8 cellular contexts compared by ENCODE assay signal in genomic region chr5:139647406-139648204, GRCh38. TPM values are rescaled to one million over a fixed set of nuclear protein-coding genes. Genes with fewer than 3 reads are reported as not detected.
A peak's percentile ranks its signal among the peaks of the same experiment; 100 is the strongest.
DNase-seq lines count a peak whose midpoint lies in the region; ATAC-seq, FAIRE-seq and TF ChIP-seq lines count a peak whose summit lies in the region.

No MANE protein-coding gene starts in this region.

- H3K9ac ChIP-seq in astrocyte (ENCODE audit: low read length) (peak overlapping the region; percentile 60), HepG2 (ENCODE audit: insufficient read depth, low read depth, low read length) (peak overlapping the region; percentile 79)

- H3K9me3 ChIP-seq in astrocyte (ENCODE audit: insufficient read depth, low read depth, low read length), result no peaks in the 10 kb centered on the region
- H3K9me3 ChIP-seq in HepG2 (ENCODE audit: low read length), result no peaks in the 10 kb centered on the region
- no peaks in the 10 kb centered on the region for H3K9me3 ChIP-seq in thymus (ENCODE audit: control insufficient read depth)

- H3K79me2 ChIP-seq in astrocyte (ENCODE audit: insufficient read depth, low read length) (peaks cover 46% of the 10 kb centered on the region), HepG2 (ENCODE audit: insufficient read depth, low read length) (peaks cover 36% of the 10 kb centered on the region)

- TF ChIP-seq RAD21 in HepG2 (CRISPR knock-in tag; IDR thresholded peaks at IDR 0.05), result no peak

- in situ Hi-C loops in HepG2 (cut with HindIII; ENCODE audit: extremely low pct_ligation_motif_present, low pct_unique_long_range_greater_than_20kb), result loop anchor here (5.0 to 25.0 kb wide), 2 partner anchors 115 to 315 kb away; no protein-coding TSS in a partner anchor

- no peak for TF ChIP-seq POLR2A in HepG2 (IDR thresholded peaks at IDR 0.05; ENCODE audit: insufficient read depth in 1 of 2, low read depth in 2 of 2, low read length in 2 of 2)

- no peak overlapping the region for H3K27ac ChIP-seq in astrocyte (ENCODE audit: low read depth, low read length)
- no peak overlapping the region for H3K27ac ChIP-seq in HepG2 (ENCODE audit: extremely low read length, insufficient read depth, low read length)
- H3K27ac ChIP-seq in thymus (ENCODE audit: low read depth), result peak overlapping the region; percentile 10
- H3K27ac ChIP-seq in RWPE1, result no peak overlapping the region

- intact Hi-C loops in activated CD4-positive, alpha-beta T cell treated with anti-CD3 and anti-CD28 coated beads, Interleukin-2, amount 10 ng/mL, durations not matched to agents 24 days and 14 days (cut with micrococcal nuclease), result loop anchor here (2.0 kb wide), 2 partner anchors 21 to 63 kb away; no protein-coding TSS in a partner anchor
- intact Hi-C loops in HepG2 (cut with micrococcal nuclease; ENCODE audit: unreplicated experiment), result loop anchor here (1.0 kb wide), 1 partner anchor 10 kb away; no protein-coding TSS in a partner anchor

- H3K9me3 Mint-ChIP-seq in activated CD4-positive, alpha-beta T cell treated with anti-CD3 and anti-CD28 coated beads, Interleukin-2, amount 10 ng/mL, durations not matched to agents 24 days and 14 days, result no peaks in the 10 kb centered on the region
- H3K9me3 Mint-ChIP-seq in astrocyte (ENCODE audit: unreplicated experiment), result peaks cover 2% of the 10 kb centered on the region

- no peak overlapping the region for H3K27ac Mint-ChIP-seq in activated CD4-positive, alpha-beta T cell treated with anti-CD3 and anti-CD28 coated beads, Interleukin-2, amount 10 ng/mL, durations not matched to agents 24 days and 14 days
- peak overlapping the region; percentile 47 for H3K27ac Mint-ChIP-seq in astrocyte (ENCODE audit: unreplicated experiment)

- H3K4me1 Mint-ChIP-seq in activated CD4-positive, alpha-beta T cell treated with anti-CD3 and anti-CD28 coated beads, Interleukin-2, amount 10 ng/mL, durations not matched to agents 24 days and 14 days, result peaks cover 29% of the 10 kb centered on the region
- peaks cover 27% of the 10 kb centered on the region for H3K4me1 Mint-ChIP-seq in astrocyte (ENCODE audit: low read depth, unreplicated experiment)

- peak overlapping the region; percentile 57 for H3K4me3 Mint-ChIP-seq in activated CD4-positive, alpha-beta T cell treated with anti-CD3 and anti-CD28 coated beads, Interleukin-2, amount 10 ng/mL, durations not matched to agents 24 days and 14 days
- H3K4me3 Mint-ChIP-seq in astrocyte (ENCODE audit: unreplicated experiment), result peak overlapping the region; percentile 87

- peak overlapping the region; percentile 87 for H3K4me2 ChIP-seq in astrocyte (ENCODE audit: low read length)
- peak overlapping the region; percentile 87 for H3K4me2 ChIP-seq in HepG2 (ENCODE audit: low read depth, low read length)

- no peak for TF ChIP-seq EP300 in HepG2 (IDR thresholded peaks at IDR 0.05; ENCODE audit: low read depth in 2 of 2, low read length in 2 of 2)
- TF ChIP-seq EP300 in HepG2 (CRISPR knock-in tag; IDR thresholded peaks at IDR 0.05; ENCODE audit: borderline replicate concordance), result no peak

- peaks cover 27% of the 10 kb centered on the region for H4K20me1 ChIP-seq in astrocyte (ENCODE audit: insufficient read depth, low read length)
- peaks cover 18% of the 10 kb centered on the region for H4K20me1 ChIP-seq in HepG2 (ENCODE audit: insufficient read depth, low read length)

- H3K36me3 ChIP-seq in astrocyte (ENCODE audit: insufficient read depth, low read length), result no peaks in the 10 kb centered on the region
- no peaks in the 10 kb centered on the region for H3K36me3 ChIP-seq in HepG2 (replicated peaks in 1 of 2; ENCODE audit: control insufficient read depth in 1 of 2, insufficient read depth in 2 of 2, low read length in 2 of 2)
- H3K36me3 ChIP-seq in thymus (ENCODE audit: control insufficient read depth, insufficient read depth), result no peaks in the 10 kb centered on the region

- no peak for DNase-seq in activated CD4-positive, alpha-beta T cell treated with anti-CD3 and anti-CD28 coated beads, Interleukin-2, amount 10 ng/mL, durations not matched to agents 24 days and 14 days
- no peak for DNase-seq in activated CD4-positive, alpha-beta T cell treated with anti-CD3 and anti-CD28 coated beads for 1 hour
- DNase-seq in astrocyte (ENCODE audit: low read depth) (no peak), HepG2 (ENCODE audit: low spot score) (no peak), cortex of kidney (lab: John Stamatoyannopoulos, UW) (no peak), RWPE1 (ENCODE audit: low spot score) (no peak)

- BruUV-seq in HepG2 (replicated peaks; lab: Mats Ljungman, UMichigan), result TSS peak; percentile 46

- H3K27me3 Mint-ChIP-seq in activated CD4-positive, alpha-beta T cell treated with anti-CD3 and anti-CD28 coated beads, Interleukin-2, amount 10 ng/mL, durations not matched to agents 24 days and 14 days, result peaks cover 54% of the 10 kb centered on the region
- peaks cover 12% of the 10 kb centered on the region for H3K27me3 Mint-ChIP-seq in astrocyte (ENCODE audit: low read depth, unreplicated experiment)

- CTCF ChIA-PET in HepG2 (lab: Yijun Ruan, JAX; ENCODE audit: low intra/inter-chr PET ratio, low total read pairs) (no interaction called here), RWPE1 (lab: Yijun Ruan, JAX) (interaction anchor here (0.8 to 4.4 kb wide), 5 partner anchors 14 to 128 kb away, joined by 3 to 27 read pairs (median 6); no protein-coding TSS in a partner anchor)

- ATAC-seq in HepG2 (no peak), GM19328 (IDR thresholded peaks at IDR 0.05; ENCODE audit: unreplicated experiment) (no peak)

- 3% methylated on average over 41 of the region's 48 CpGs for WGBS in HepG2 (ENCODE audit: low lambda C conversion rate)
- 15% methylated on average over 48 of the region's 48 CpGs for WGBS in thymus

- peak overlapping the region; percentile 53 for H3K4me3 ChIP-seq in astrocyte (ENCODE audit: insufficient read depth, low read depth, low read length)
- peak overlapping the region; percentile 74 to 95 (median 91) for H3K4me3 ChIP-seq in HepG2 (replicated peaks in 1 of 3; ENCODE audit: insufficient read depth in 1 of 3, low read depth in 2 of 3, low read length in 3 of 3)
- peak overlapping the region; percentile 87 for H3K4me3 ChIP-seq in thymus (ENCODE audit: low read length)

- POLR2A ChIA-PET in HepG2 (lab: Yijun Ruan, JAX), result interaction anchor here (0.6 to 3.6 kb wide), 16 partner anchors 10 to 282 kb away, joined by 3 to 95 read pairs (median 5); no protein-coding TSS in a partner anchor
- POLR2A ChIA-PET in RWPE1 (lab: Yijun Ruan, JAX; ENCODE audit: low non-redundant PET), result interaction anchor here (0.6 to 1.4 kb wide), 6 partner anchors 10 to 131 kb away, joined by 3 to 16 read pairs (median 4); no protein-coding TSS in a partner anchor

- H2AFZ ChIP-seq in astrocyte (ENCODE audit: low read depth, low read length) (no peak overlapping the region), HepG2 (ENCODE audit: low read length) (no peak overlapping the region)

- no peaks in the 10 kb centered on the region for H3K36me3 Mint-ChIP-seq in activated CD4-positive, alpha-beta T cell treated with anti-CD3 and anti-CD28 coated beads, Interleukin-2, amount 10 ng/mL, durations not matched to agents 24 days and 14 days (ENCODE audit: low read depth)
- H3K36me3 Mint-ChIP-seq in astrocyte (ENCODE audit: low read depth, unreplicated experiment), result peaks cover 6% of the 10 kb centered on the region

- no peak for FAIRE-seq in astrocyte (lab: Jason Lieb, UNC)
- no peak for FAIRE-seq in HepG2 (lab: Jason Lieb, UNC)

- H3K4me1 ChIP-seq in astrocyte (ENCODE audit: insufficient read depth, low read length), result peaks cover 26% of the 10 kb centered on the region
- peaks cover 67% of the 10 kb centered on the region for H3K4me1 ChIP-seq in HepG2 (ENCODE audit: insufficient read depth, low read length)
- H3K4me1 ChIP-seq in thymus (ENCODE audit: control insufficient read depth, insufficient read depth, low read length), result peaks cover 33% of the 10 kb centered on the region

- TF ChIP-seq CTCF in astrocyte (IDR thresholded peaks at IDR 0.05; ENCODE audit: insufficient read depth, low read depth, low read length), result no peak
- no peak for TF ChIP-seq CTCF in HepG2 (CRISPR knock-in tag; IDR thresholded peaks at IDR 0.05)
- no peak for TF ChIP-seq CTCF in RWPE1 (conservative IDR thresholded peaks at IDR 0.05; ENCODE audit: low read depth)

- H3K27me3 ChIP-seq in astrocyte (ENCODE audit: insufficient read depth, low read length), result no peaks in the 10 kb centered on the region
- H3K27me3 ChIP-seq in HepG2 (ENCODE audit: control insufficient read depth in 1 of 2, insufficient read depth in 2 of 2, low read length in 2 of 2), result no peaks in the 10 kb centered on the region; a peak in 1 of 5 replicates
- peaks cover 3% of the 10 kb centered on the region for H3K27me3 ChIP-seq in thymus (ENCODE audit: control insufficient read depth, insufficient read depth)

TF ChIP-seq in HepG2, 621 proteins besides CTCF, POLR2A, EP300 and RAD21 (continues in another document):
- no peak for TF ChIP-seq CREB1 (IDR thresholded peaks at IDR 0.05)
- TF ChIP-seq CREB1 (CRISPR knock-in tag; IDR thresholded peaks at IDR 0.05), result no peak
- no peak for TF ChIP-seq ZNF7 (CRISPR knock-in tag; IDR thresholded peaks at IDR 0.05)

RNA-seq across cellular contexts. Expression of gene CXXC5, which starts 0.5 kb away (rescaled TPM):
- total RNA-seq in activated CD4-positive, alpha-beta T cell treated with anti-CD3 and anti-CD28 coated beads, Interleukin-2, amount 10 ng/mL, durations not matched to agents 24 days and 14 days, result 1.2 and 1.9 TPM in 2 replicates
- total RNA-seq in astrocyte (151 and 185 TPM in 2 replicates), HepG2 (2016; rRNA removed; fragmentation: Illumina TruSeq; extraction: Trizol) (30.7 and 33.0 TPM in 2 replicates)
- 7.4 and 8.6 TPM in 2 replicates for total RNA-seq in HepG2 (2016; cell fraction: cytosol; rRNA removed; fragmentation: Illumina TruSeq; extraction: Trizol; ENCODE audit: low read depth)
- total RNA-seq in HepG2 (2016; cell fraction: insoluble cytoplasmic fraction; rRNA removed; fragmentation: Illumina TruSeq; extraction: Trizol), result 30.5 and 33.5 TPM in 2 replicates
- total RNA-seq in HepG2 (2016; cell fraction: membrane; rRNA removed; fragmentation: Illumina TruSeq; extraction: Trizol), result 32.7 and 37.9 TPM in 2 replicates
- total RNA-seq in HepG2 (2016; cell fraction: nucleus; rRNA removed; fragmentation: Illumina TruSeq; extraction: Trizol), result 17.6 and 21.1 TPM in 2 replicates
- polyA plus RNA-seq in HepG2 (2011; rRNA removed) (27.9 and 32.3 TPM in 2 replicates), thymus (47.9 TPM)
- polyA plus RNA-seq in HepG2 (2011; cell fraction: cytosol; rRNA removed), result 20.7 and 35.7 TPM in 2 replicates
- 20.0 and 30.1 TPM in 2 replicates for polyA plus RNA-seq in HepG2 (2011; cell fraction: nucleus; rRNA removed)
- 21.9 and 26.2 TPM in 2 replicates for polyA plus RNA-seq in HepG2 (2012)
- 7.7 and 8.6 TPM in 2 replicates for polyA plus RNA-seq in HepG2 (2016; cell fraction: cytosol; fragmentation: Illumina TruSeq; extraction: Trizol; ENCODE audit: low read depth)
- polyA plus RNA-seq in HepG2 (2016; cell fraction: insoluble cytoplasmic fraction; fragmentation: Illumina TruSeq; extraction: Trizol; ENCODE audit: low read depth), result 46.9 and 51.9 TPM in 2 replicates
- 30.1 and 31.3 TPM in 2 replicates for polyA plus RNA-seq in HepG2 (2016; cell fraction: membrane; fragmentation: Illumina TruSeq; extraction: Trizol; ENCODE audit: low read depth)
- 39.0 and 44.0 TPM in 2 replicates for polyA plus RNA-seq in HepG2 (2016; cell fraction: nucleus; fragmentation: Illumina TruSeq; extraction: Trizol; ENCODE audit: insufficient read depth, low read depth)
- polyA minus RNA-seq in HepG2 (2011; rRNA and poly(A)+ RNA removed; ENCODE audit: low replicate concordance), result 13.2 and 63.5 TPM in 2 replicates
- polyA minus RNA-seq in HepG2 (2011; cell fraction: cytosol; rRNA and poly(A)+ RNA removed), result 26.9 and 37.6 TPM in 2 replicates
- 18.7 and 20.6 TPM in 2 replicates for polyA minus RNA-seq in HepG2 (2011; cell fraction: nucleus; rRNA and poly(A)+ RNA removed)
